Comparison of ENCODE assay signal across 8 cellular contexts in the genomic region with DNA sequence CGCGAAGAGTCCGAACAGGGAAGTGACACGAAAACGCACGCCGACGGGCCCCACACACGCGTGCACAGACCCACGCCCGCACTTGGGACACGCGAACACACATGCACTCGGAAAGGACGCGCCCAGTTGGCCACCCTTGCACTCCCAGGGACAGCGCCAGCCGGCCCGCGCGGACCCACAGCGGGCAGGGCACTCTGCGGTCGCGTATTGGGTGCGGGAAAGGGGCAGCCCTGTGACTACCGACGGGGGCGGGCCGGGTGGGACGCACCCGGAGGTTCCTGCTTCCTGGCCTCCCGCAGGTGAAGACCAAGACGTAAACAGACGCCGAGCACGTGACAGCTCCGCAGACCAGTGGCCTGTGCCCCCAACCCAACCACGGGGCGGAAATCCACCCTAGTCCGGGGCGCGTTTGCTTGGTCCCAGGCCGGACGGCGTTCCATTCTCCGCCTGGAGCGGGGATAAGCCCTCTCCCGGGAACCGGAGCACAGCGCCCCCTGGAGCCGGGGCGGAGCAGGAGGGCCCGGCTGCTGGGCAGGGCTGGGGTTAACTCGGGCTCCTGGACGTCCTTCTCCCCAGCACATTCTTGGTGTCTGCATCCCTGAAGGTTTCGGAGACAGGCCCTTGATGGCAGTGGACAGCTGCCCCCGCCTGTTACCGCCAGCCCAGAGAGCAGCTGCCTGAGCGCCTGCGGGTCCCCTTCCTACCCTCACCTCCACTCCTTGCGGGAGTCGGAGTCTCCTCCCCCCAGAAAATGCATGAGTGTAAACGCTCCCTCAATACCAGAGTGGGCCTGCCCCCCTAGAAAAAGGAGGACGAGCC. TPM values are rescaled to one million over a fixed set of nuclear protein-coding genes. Genes with fewer than 3 reads are reported as not detected.
DNase-seq lines count a peak whose midpoint lies in the region; ATAC-seq and TF ChIP-seq lines count a peak whose summit lies in the region.

No MANE protein-coding gene starts in this region.

- H3K9me3 Mint-ChIP-seq in activated naive CD4-positive, alpha-beta T cell treated with anti-CD3 and anti-CD28 coated beads for 36 hours: no peaks in the 10 kb centered on the region

- no peaks in the 10 kb centered on the region for H3K27me3 ChIP-seq in SJCRH30
- H3K27me3 ChIP-seq in thoracic aorta (replicated peaks; ENCODE audit: insufficient read depth): no peaks in the 10 kb centered on the region

- peak; percentile 74 for TF ChIP-seq CTCF in thoracic aorta (IDR thresholded peaks at IDR 0.05)

- H3K36me3 ChIP-seq in SJCRH30 (peaks cover 18% of the 10 kb centered on the region), thoracic aorta (no peaks in the 10 kb centered on the region)

- CTCF ChIA-PET in activated naive CD4-positive, alpha-beta T cell treated with anti-CD3 and anti-CD28 coated beads for 36 hours (lab: Charles Lee): interaction anchor here (0.6 to 6.4 kb wide), 27 partner anchors 9 to 321 kb away, joined by 3 to 94 read pairs (median 4); partner anchors contain the start of genes MRPL43, PDZD7, SFXN3 and SLF2

- H3K9me3 ChIP-seq in SJCRH30 (replicated peaks): no peaks in the 10 kb centered on the region
- no peaks in the 10 kb centered on the region for H3K9me3 ChIP-seq in thoracic aorta

- H3K36me3 Mint-ChIP-seq in activated naive CD4-positive, alpha-beta T cell treated with anti-CD3 and anti-CD28 coated beads for 36 hours (ENCODE audit: low read depth): peaks cover 8% of the 10 kb centered on the region

- H3K27ac Mint-ChIP-seq in activated naive CD4-positive, alpha-beta T cell treated with anti-CD3 and anti-CD28 coated beads for 36 hours: peak overlapping the region; percentile 92

- DNase-seq in AG20443 (ENCODE audit: low spot score): peak; percentile 92
- DNase-seq in HuH-7.5 (ENCODE audit: low spot score): peak; percentile 92
- DNase-seq in SJCRH30: peak; percentile 100
- peak; percentile 74 for DNase-seq in activated naive CD4-positive, alpha-beta T cell treated with anti-CD3 and anti-CD28 coated beads for 36 hours
- peak; percentile 83 for DNase-seq in germinal center (ENCODE audit: low spot score)
- DNase-seq in occipital lobe (lab: John Stamatoyannopoulos, UW): peak; percentile 54
- DNase-seq in thoracic aorta (ENCODE audit: low spot score): no peak

- peak overlapping the region; percentile 99 for H3K27ac ChIP-seq in SJCRH30
- peak overlapping the region; percentile 97 to 98 for H3K27ac ChIP-seq in thoracic aorta

- no peaks in the 10 kb centered on the region for H3K27me3 Mint-ChIP-seq in activated naive CD4-positive, alpha-beta T cell treated with anti-CD3 and anti-CD28 coated beads for 36 hours (ENCODE audit: low read depth)

- peaks cover 18% of the 10 kb centered on the region for H3K4me1 Mint-ChIP-seq in activated naive CD4-positive, alpha-beta T cell treated with anti-CD3 and anti-CD28 coated beads for 36 hours (ENCODE audit: low read depth)

- H3K4me3 Mint-ChIP-seq in activated naive CD4-positive, alpha-beta T cell treated with anti-CD3 and anti-CD28 coated beads for 36 hours: peak overlapping the region; percentile 84

- peak; percentile 37 for ATAC-seq in GM18867 (IDR thresholded peaks at IDR 0.05; ENCODE audit: unreplicated experiment)
- ATAC-seq in thoracic aorta (ENCODE audit: insufficient number of reproducible peaks, low FRiP score, low read depth): peak; percentile 33

- peaks cover 18% of the 10 kb centered on the region for H3K4me1 ChIP-seq in SJCRH30
- H3K4me1 ChIP-seq in thoracic aorta (ENCODE audit: control insufficient read depth in 1 of 2, low read depth in 2 of 2): peaks cover 18 to 34% of the 10 kb centered on the region in 2 donors

- intact Hi-C loops in activated naive CD4-positive, alpha-beta T cell treated with anti-CD3 and anti-CD28 coated beads for 36 hours (cut with micrococcal nuclease): loop anchor here (1.0 to 5.0 kb wide), 5 partner anchors 10 to 625 kb away; partner anchors contain the start of genes HIF1AN, KAZALD1, MRPL43 and PDZD7

- H3K4me3 ChIP-seq in SJCRH30: peak overlapping the region; percentile 83
- peak overlapping the region; percentile 87 for H3K4me3 ChIP-seq in thoracic aorta

RNA-seq across cellular contexts. Expression of gene LZTS2, which starts 2.0 kb away (rescaled TPM):
- 229 and 239 TPM in 2 replicates for total RNA-seq in SJCRH30 (2014; rRNA removed; shearing (Covaris generic))
- 1 to 10 TPM; 8.3 to 8.9 TPM for total RNA-seq in activated naive CD4-positive, alpha-beta T cell treated with anti-CD3 and anti-CD28 coated beads for 36 hours
- total RNA-seq in occipital lobe: 15.4 TPM
- 100 to 1,000 TPM; 127 to 165 TPM for total RNA-seq in thoracic aorta

RNA-seq across cellular contexts. Expression of gene TWNK, which starts 10.2 kb away (rescaled TPM):
- total RNA-seq in SJCRH30 (2014; rRNA removed; shearing (Covaris generic)): 27.3 and 30.4 TPM in 2 replicates
- 10 to 100 TPM; 10.4 to 11.4 TPM for total RNA-seq in activated naive CD4-positive, alpha-beta T cell treated with anti-CD3 and anti-CD28 coated beads for 36 hours
- total RNA-seq in occipital lobe: 4.7 TPM
- 10 to 100 TPM in 1 of 2 donors, 1 to 10 TPM in 1; 5.3 to 16.6 TPM for total RNA-seq in thoracic aorta

RNA-seq across cellular contexts. Expression of gene MRPL43, which starts 10.3 kb away (rescaled TPM):
- total RNA-seq in SJCRH30 (2014; rRNA removed; shearing (Covaris generic)): 92.1 and 101 TPM in 2 replicates
- 10 to 100 TPM; 45.0 to 47.3 TPM for total RNA-seq in activated naive CD4-positive, alpha-beta T cell treated with anti-CD3 and anti-CD28 coated beads for 36 hours
- 37.9 TPM for total RNA-seq in occipital lobe
- total RNA-seq in thoracic aorta: 10 to 100 TPM; 51.9 to 56.6 TPM

RNA-seq across cellular contexts. Expression of gene SEMA4G, which starts 28.3 kb away (rescaled TPM):
- 2.5 and 3.0 TPM in 2 replicates for total RNA-seq in SJCRH30 (2014; rRNA removed; shearing (Covaris generic))
- under 1 TPM; 0.48 to 0.59 TPM for total RNA-seq in activated naive CD4-positive, alpha-beta T cell treated with anti-CD3 and anti-CD28 coated beads for 36 hours
- 8.0 TPM for total RNA-seq in occipital lobe
- 1 to 10 TPM; 3.5 to 4.3 TPM for total RNA-seq in thoracic aorta

RNA-seq across cellular contexts. Expression of gene PDZD7, which starts 33.4 kb away (rescaled TPM):
- total RNA-seq in SJCRH30 (2014; rRNA removed; shearing (Covaris generic)): 0.25 and 0.89 TPM in 2 replicates
- under 1 TPM; 0.37 to 0.62 TPM for total RNA-seq in activated naive CD4-positive, alpha-beta T cell treated with anti-CD3 and anti-CD28 coated beads for 36 hours
- total RNA-seq in occipital lobe: 4.5 TPM
- 1 to 10 TPM in 1 of 2 donors, under 1 TPM in 1; 0.14 to 1.1 TPM for total RNA-seq in thoracic aorta
